ENCODE assay signal across 28 cellular contexts in the genomic region with DNA sequence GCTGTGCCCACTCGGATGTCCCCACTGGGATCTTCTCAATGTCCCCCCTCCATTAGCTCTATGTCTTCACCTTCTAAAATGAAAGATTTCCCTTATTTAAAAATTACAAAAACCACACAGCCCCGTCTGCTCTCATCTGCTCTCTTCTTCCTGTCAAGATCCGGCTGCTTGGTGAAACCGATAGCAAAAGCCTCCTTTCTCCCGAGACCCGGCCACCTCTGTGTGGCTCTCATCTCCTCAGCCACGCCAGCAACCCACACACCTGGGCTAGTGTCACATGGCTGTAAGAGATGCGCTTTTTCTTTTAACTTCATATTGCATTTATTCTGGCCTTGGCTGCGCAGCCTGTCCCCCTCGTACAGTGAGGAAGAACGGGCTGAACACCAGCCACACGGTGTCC. TPM values are rescaled to one million over a fixed set of nuclear protein-coding genes. Genes with fewer than 3 reads are reported as not detected.
"Had no signal": no experiment of that assay in that cellular context is flagged by ENCODE, and none has a peak within 500 bp of the region (broad histone marks: within the 10 kb centered on the region; RNA-seq: fewer than 3 reads in every experiment).

No MANE protein-coding gene starts in this region.

- H3K9me3 ChIP-seq: body of pancreas had no signal

- H3K4me1 ChIP-seq: body of pancreas had no signal

- H3K9ac ChIP-seq: KMS-11 had no signal

- DNase-seq: activated CD4-positive, CD25-positive, alpha-beta regulatory T cell; activated CD8-positive, alpha-beta memory T cell treated with anti-CD3 and anti-CD28 coated beads, Interleukin-2, amount 50 U/mL, for 4 hours; activated CD8-positive, alpha-beta T cell treated with anti-CD3 and anti-CD28 coated beads for 36 hours; activated naive CD4-positive, alpha-beta T cell; aorta; body of pancreas; central memory CD4-positive, alpha-beta T cell; MV-4-11; NCI-H1092 treated with DMSO at 0.1 percent for 48 hours; NCI-H1417 treated with DMSO at 0.1 percent for 48 hours; NCI-H1694; NCI-H2029; NCI-H2107; NCI-H2171 treated with DMSO at 0.1 percent for 48 hours; NCI-H226; NCI-H526; NCI-H82; NK-92 treated with Interleukin-12 subunit alpha and Interleukin-12 subunit beta, amount 100 ng/mL, for 24 hours; OCI-M1; RPMI8226; T-cell had no signal

- ATAC-seq: activated CD8-positive, alpha-beta T cell treated with anti-CD3 and anti-CD28 coated beads for 36 hours; body of pancreas; Panc1; Right ventricle myocardium inferior; T-cell had no signal

- H3K36me3 Mint-ChIP-seq: activated naive CD4-positive, alpha-beta T cell treated with anti-CD3 and anti-CD28 coated beads, Interleukin-2, amount 50 U/mL, for 24 hours; T-cell had no signal

- H3K27ac Mint-ChIP-seq: activated CD8-positive, alpha-beta T cell treated with anti-CD3 and anti-CD28 coated beads for 36 hours; activated naive CD4-positive, alpha-beta T cell treated with anti-CD3 and anti-CD28 coated beads, Interleukin-2, amount 50 U/mL, for 24 hours; T-cell had no signal

- H3K27me3 ChIP-seq: body of pancreas had no signal

- H3K27ac ChIP-seq: body of pancreas, KMS-11, SK-N-MC had no signal

- H3K4me2 ChIP-seq: KMS-11 had no signal

- H3K27me3 Mint-ChIP-seq: activated CD8-positive, alpha-beta T cell treated with anti-CD3 and anti-CD28 coated beads for 36 hours; activated naive CD4-positive, alpha-beta T cell treated with anti-CD3 and anti-CD28 coated beads, Interleukin-2, amount 50 U/mL, for 24 hours; T-cell had no signal

- H3K4me1 Mint-ChIP-seq: T-cell had no signal

- H3K4me3 ChIP-seq: body of pancreas, SK-N-MC had no signal

- H3K4me3 Mint-ChIP-seq: activated CD8-positive, alpha-beta T cell treated with anti-CD3 and anti-CD28 coated beads for 36 hours; activated naive CD4-positive, alpha-beta T cell treated with anti-CD3 and anti-CD28 coated beads, Interleukin-2, amount 50 U/mL, for 24 hours; T-cell had no signal

- H3K9me3 Mint-ChIP-seq: activated CD8-positive, alpha-beta T cell treated with anti-CD3 and anti-CD28 coated beads for 36 hours; activated naive CD4-positive, alpha-beta T cell treated with anti-CD3 and anti-CD28 coated beads, Interleukin-2, amount 50 U/mL, for 24 hours; T-cell had no signal

RNA-seq across cellular contexts. Expression of a gene that starts 57.8 kb away (rescaled TPM):
- total RNA-seq: MCF 10A, NCI-H460 had no signal
